In the genomic region with DNA sequence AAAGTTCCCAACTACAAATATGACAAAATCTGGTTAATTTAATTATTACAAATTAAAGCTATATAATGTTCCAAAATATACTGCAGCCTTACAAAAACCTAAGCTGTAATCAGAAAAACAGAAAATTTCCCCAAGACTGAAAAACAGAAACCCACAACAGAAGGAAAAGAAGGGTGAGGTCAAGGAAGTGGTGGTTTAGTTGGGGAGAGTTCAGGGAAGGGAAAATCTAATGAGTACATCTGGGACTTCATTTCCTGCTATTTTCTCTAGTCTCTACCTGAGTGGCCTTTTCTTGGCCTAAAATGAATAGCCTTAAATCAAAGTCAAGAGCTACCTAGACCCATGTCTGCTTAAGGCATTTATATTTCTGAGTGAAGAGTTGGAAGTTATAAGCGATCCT, we compare ENCODE assay signal across 18 cellular contexts.
"Had no signal": no experiment of that assay in that cellular context is flagged by ENCODE, and none has a peak within 500 bp of the region (broad histone marks: within the 10 kb centered on the region; RNA-seq: fewer than 3 reads in every experiment).

No MANE protein-coding gene starts in this region.

- H3K4me1 ChIP-seq: tibial nerve, uterus had no signal

- H3K4me3 Mint-ChIP-seq: mesothelial cell of epicardium, nephron progenitor cell had no signal

- H3K4me3 ChIP-seq: lung, tibial nerve, uterus had no signal

- H3K36me3 ChIP-seq: brain microvascular endothelial cell, tibial nerve, uterus, WERI-Rb-1 had no signal

- H3K4me1 Mint-ChIP-seq: nephron progenitor cell had no signal

- H3K27ac ChIP-seq: brain microvascular endothelial cell, tibial nerve, uterus, WERI-Rb-1 had no signal

- H3K9me3 ChIP-seq: tibial nerve, uterus had no signal

- H3K27ac Mint-ChIP-seq: mesothelial cell of epicardium, nephron progenitor cell had no signal

- H3K27me3 ChIP-seq: brain microvascular endothelial cell, tibial nerve, uterus had no signal

- ATAC-seq: left lobe of liver; stimulated activated naive CD8-positive, alpha-beta T cell treated with anti-CD3 and anti-CD28 coated beads, Interleukin-15, Interleukin-2, amounts not matched to agents 100 U/mL and 50 U/mL, for 24 hours had no signal

- DNase-seq: activated CD4-positive, alpha-beta T cell treated with anti-CD3 and anti-CD28 coated beads for 1 hour; activated CD4-positive, alpha-beta T cell treated with anti-CD3 and anti-CD28 coated beads, Interleukin-2, amount 50 U/mL, for 48 hours; activated naive CD4-positive, alpha-beta T cell; aorta; brain microvascular endothelial cell; central memory CD4-positive, alpha-beta T cell; hypothalamus; islet precursor cell; nephron progenitor cell; occipital lobe; posterior cingulate gyrus; stimulated activated naive CD8-positive, alpha-beta T cell treated with anti-CD3 and anti-CD28 coated beads, Interleukin-15, Interleukin-2, amounts not matched to agents 100 U/mL and 50 U/mL, for 24 hours; uterus; WERI-Rb-1 had no signal
